ENCODE assay signal across 8 cellular contexts in genomic region chr13:32586022-32586900, GRCh38. TPM values are rescaled to one million over a fixed set of nuclear protein-coding genes. Genes with fewer than 3 reads are reported as not detected.
DNase-seq lines count a peak whose midpoint lies in the region; ATAC-seq, FAIRE-seq and TF ChIP-seq lines count a peak whose summit lies in the region.

Gene PDS5B, plus strand, starts transcription at chr13:32586452. Its CDS starts 62,321 bp downstream, at chr13:32648773.

- peak within 1 kb of the TSS; percentile 74 for H3K27ac ChIP-seq in keratinocyte (ENCODE audit: control insufficient read depth, insufficient read depth, low read length)

- no peaks in the 10 kb centered on the region for H4K20me1 ChIP-seq in keratinocyte (ENCODE audit: control insufficient read depth, extremely low read depth, insufficient read depth, low read length)

- peak within 1 kb of the TSS; percentile 70 to 94 (median 92) for H3K4me3 ChIP-seq in keratinocyte (ENCODE audit: control insufficient read depth in 2 of 3, extremely low read depth in 1 of 3, insufficient read depth in 2 of 3, low read depth in 1 of 3, low read length in 3 of 3)

- dilution Hi-C loops in keratinocyte (cut with MboI; ENCODE audit: extremely low pct_ligation_motif_present, low sequenced_read_pairs) = no loop called here

- no peak for FAIRE-seq in keratinocyte (lab: Jason Lieb, UNC)

- peak; percentile 98 for DNase-seq in AG20443 (ENCODE audit: low spot score)
- DNase-seq in NCI-H446 treated with DMSO at 0.1 percent for 48 hours (lab: John Stamatoyannopoulos, UW) = peak; percentile 91
- peak; percentile 99 for DNase-seq in activated CD4-positive, CD25-positive, alpha-beta regulatory T cell treated with anti-CD3 and anti-CD28 coated beads, Interleukin-2, amount 50 U/mL, for 72 hours
- peak; percentile 96 for DNase-seq in cerebellum (ENCODE audit: low spot score)
- peak; percentile 38 for DNase-seq in keratinocyte (ENCODE audit: low read depth, low spot score)
- DNase-seq in stimulated activated CD4-positive, alpha-beta T cell treated with anti-CD3 and anti-CD28 coated beads, Interleukin-15, amount 100 ng/mL, for 1 hour (ENCODE audit: low read depth in 1 of 2, low spot score in 1 of 2) = peak; percentile 93 to 95

- peak within 1 kb of the TSS; percentile 83 for H3K9ac ChIP-seq in keratinocyte (ENCODE audit: control insufficient read depth, extremely low read depth, insufficient read depth, low read length)

- H3K9me1 ChIP-seq in keratinocyte (ENCODE audit: control insufficient read depth, extremely low read depth, insufficient read depth, low read length) = no peaks in the 10 kb centered on the region

- peaks cover 19% of the 10 kb centered on the region for H3K4me1 ChIP-seq in keratinocyte (ENCODE audit: control insufficient read depth, extremely low read depth, insufficient read depth, low read length)

- peak; percentile 82 for ATAC-seq in GM19035 (IDR thresholded peaks at IDR 0.05; ENCODE audit: unreplicated experiment)
- ATAC-seq in HG03354 (IDR thresholded peaks at IDR 0.05; ENCODE audit: poor library complexity, severe bottlenecking, unreplicated experiment) = peak; percentile 81

- no peaks in the 10 kb centered on the region for H3K27me3 ChIP-seq in keratinocyte (ENCODE audit: control insufficient read depth, extremely low read depth, insufficient read depth, low read length)

- H3K9me3 ChIP-seq in keratinocyte (ENCODE audit: control insufficient read depth, low read depth, low read length) = no peaks in the 10 kb centered on the region

- peak within 1 kb of the TSS; percentile 96 for H2AFZ ChIP-seq in keratinocyte (ENCODE audit: control insufficient read depth, low read length)

- peak within 1 kb of the TSS; percentile 92 for H3K4me2 ChIP-seq in keratinocyte (ENCODE audit: control insufficient read depth, extremely low read depth, insufficient read depth, low read depth, low read length)

- TF ChIP-seq CTCF in keratinocyte (optimal IDR thresholded peaks at IDR 0.05 in 1 of 3, IDR thresholded peaks at IDR 0.05 in 1 of 3, conservative IDR thresholded peaks at IDR 0.05 in 1 of 3; ENCODE audit: extremely low read depth in 1 of 3, insufficient read depth in 2 of 3, low read length in 3 of 3) = peak in 2 of 3 experiments; percentile 76 to 98

- H3K79me2 ChIP-seq in keratinocyte (ENCODE audit: control insufficient read depth, insufficient read depth, low read length) = peaks cover 40% of the 10 kb centered on the region

- H3K36me3 ChIP-seq in keratinocyte (ENCODE audit: control insufficient read depth in 2 of 2, extremely low read depth in 1 of 2, insufficient read depth in 2 of 2, low read length in 2 of 2) = no peaks in the 10 kb centered on the region

RNA-seq across cellular contexts. Expression of gene PDS5B, which starts in this region (rescaled TPM):
- total RNA-seq in cerebellum = 125 TPM
- 3.7 to 6.9 TPM (median 5.8 TPM) in 3 replicates for polyA plus RNA-seq in keratinocyte
- 24.2 TPM for polyA plus RNA-seq in keratinocyte (2011; ENCODE audit: low read depth)
- 2.7 and 6.1 TPM in 2 replicates for polyA plus RNA-seq in keratinocyte (2011; cell fraction: cytosol; rRNA removed)
- polyA plus RNA-seq in keratinocyte (2011; cell fraction: nucleus; rRNA removed) = 8.2 and 10.0 TPM in 2 replicates
- 5.6 and 7.6 TPM in 2 replicates for polyA plus RNA-seq in keratinocyte (2012; ENCODE audit: low replicate concordance)
- 2.3 to 19.1 TPM (median 6.5 TPM) in 3 replicates for polyA minus RNA-seq in keratinocyte
- 5.8 TPM for polyA minus RNA-seq in keratinocyte (2011; cell fraction: cytosol; rRNA and poly(A)+ RNA removed)
- 13.0 and 22.7 TPM in 2 replicates for polyA minus RNA-seq in keratinocyte (2011; cell fraction: nucleus; rRNA and poly(A)+ RNA removed)

Comparison
In these comparisons a context has a peak if more than half of its experiments do, and no peak if none do; other contexts are left out.
1. Peak in every context shown above with its lines: DNase-seq, ATAC-seq, H3K4me3 ChIP-seq and H3K27ac ChIP-seq.
2. DNase-seq: peak in every context shown above with its lines; median percentile 99 in activated CD4-positive, CD25-positive, alpha-beta regulatory T cell treated with anti-CD3 and anti-CD28 coated beads, Interleukin-2, amount 50 U/mL, for 72 hours; 98 in AG20443; 96 in cerebellum; 94 in stimulated activated CD4-positive, alpha-beta T cell treated with anti-CD3 and anti-CD28 coated beads, Interleukin-15, amount 100 ng/mL, for 1 hour; 91 in NCI-H446 treated with DMSO at 0.1 percent for 48 hours; 38 in keratinocyte.